1 cellular context compared by ENCODE assay signal in the genomic region with DNA sequence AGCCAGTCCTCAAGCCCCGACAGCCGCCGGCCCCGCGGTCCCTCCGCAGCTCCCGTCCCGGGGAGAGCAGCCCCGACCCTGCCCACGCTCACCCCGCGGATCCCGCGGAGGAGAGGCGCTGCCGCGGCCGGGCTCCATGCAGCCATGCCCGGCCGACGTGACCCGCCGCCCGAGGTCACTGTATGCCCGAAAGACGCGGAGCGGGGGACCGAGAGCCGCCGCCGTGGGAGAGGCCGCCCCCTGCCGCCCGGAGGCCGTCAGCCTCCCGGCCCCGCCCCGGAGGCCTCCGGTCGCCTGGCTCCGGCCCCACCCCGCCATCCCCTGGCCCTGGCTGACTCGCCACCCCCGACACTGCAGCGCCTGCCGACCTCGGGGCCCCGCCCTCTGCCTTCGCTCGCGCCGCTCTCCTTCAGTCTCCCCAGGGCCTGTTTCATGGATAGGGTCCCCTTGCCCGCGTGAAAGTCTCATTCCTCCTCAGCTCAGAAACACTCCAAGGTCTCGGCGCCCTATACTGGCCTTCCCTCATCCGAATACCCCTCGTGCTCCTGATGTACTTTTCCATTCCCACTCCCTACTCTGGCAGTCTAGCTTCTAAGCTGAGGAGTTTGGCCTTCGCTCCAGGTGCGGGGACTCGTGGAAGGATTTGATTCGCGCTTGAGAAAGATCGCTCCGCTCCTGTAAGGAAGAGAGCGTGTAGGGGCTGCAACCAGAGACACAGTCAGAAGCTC.
A peak's percentile ranks its signal among the peaks of the same experiment; 100 is the strongest.
TF ChIP-seq lines count a peak whose summit lies in the region.

A gene with protein sequence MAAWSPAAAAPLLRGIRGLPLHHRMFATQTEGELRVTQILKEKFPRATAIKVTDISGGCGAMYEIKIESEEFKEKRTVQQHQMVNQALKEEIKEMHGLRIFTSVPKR (minus strand): TSS at position 184 of the 728 bp plus-strand sequence. CDS start 38 bp downstream, at position 146.

TF ChIP-seq in HepG2, 621 proteins besides CTCF, POLR2A, EP300 and RAD21 (continued from another document and continues in another):
- TF ChIP-seq, protein P1, sequence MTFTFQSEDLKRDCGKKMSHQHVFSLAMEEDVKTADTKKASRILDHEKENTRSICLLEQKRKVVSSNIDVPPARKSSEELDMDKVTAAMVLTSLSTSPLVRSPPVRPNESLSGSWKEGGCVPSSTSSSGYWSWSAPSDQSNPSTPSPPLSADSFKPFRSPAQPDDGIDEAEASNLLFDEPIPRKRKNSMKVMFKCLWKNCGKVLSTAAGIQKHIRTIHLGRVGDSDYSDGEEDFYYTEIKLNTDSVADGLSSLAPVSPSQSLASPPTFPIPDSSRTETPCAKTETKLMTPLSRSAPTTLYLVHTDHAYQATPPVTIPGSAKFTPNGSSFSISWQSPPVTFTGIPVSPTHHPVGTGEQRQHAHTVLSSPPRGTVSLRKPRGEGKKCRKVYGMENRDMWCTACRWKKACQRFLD (CRISPR knock-in tag; IDR thresholded peaks at IDR 0.05; ENCODE audit: borderline replicate concordance): no peak
- TF ChIP-seq, protein P2, sequence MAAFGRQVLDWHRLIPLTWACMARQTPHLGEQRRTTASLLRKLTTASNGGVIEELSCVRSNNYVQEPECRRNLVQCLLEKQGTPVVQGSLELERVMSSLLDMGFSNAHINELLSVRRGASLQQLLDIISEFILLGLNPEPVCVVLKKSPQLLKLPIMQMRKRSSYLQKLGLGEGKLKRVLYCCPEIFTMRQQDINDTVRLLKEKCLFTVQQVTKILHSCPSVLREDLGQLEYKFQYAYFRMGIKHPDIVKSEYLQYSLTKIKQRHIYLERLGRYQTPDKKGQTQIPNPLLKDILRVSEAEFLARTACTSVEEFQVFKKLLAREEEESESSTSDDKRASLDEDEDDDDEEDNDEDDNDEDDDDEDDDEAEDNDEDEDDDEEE (CRISPR knock-in tag; IDR thresholded peaks at IDR 0.05): peak; percentile 51; the same call in 1 of the 2 replicates
- no peak for TF ChIP-seq EHMT2 (IDR thresholded peaks at IDR 0.05; ENCODE audit: borderline replicate concordance, low read depth, low read length)
- TF ChIP-seq, protein P3, sequence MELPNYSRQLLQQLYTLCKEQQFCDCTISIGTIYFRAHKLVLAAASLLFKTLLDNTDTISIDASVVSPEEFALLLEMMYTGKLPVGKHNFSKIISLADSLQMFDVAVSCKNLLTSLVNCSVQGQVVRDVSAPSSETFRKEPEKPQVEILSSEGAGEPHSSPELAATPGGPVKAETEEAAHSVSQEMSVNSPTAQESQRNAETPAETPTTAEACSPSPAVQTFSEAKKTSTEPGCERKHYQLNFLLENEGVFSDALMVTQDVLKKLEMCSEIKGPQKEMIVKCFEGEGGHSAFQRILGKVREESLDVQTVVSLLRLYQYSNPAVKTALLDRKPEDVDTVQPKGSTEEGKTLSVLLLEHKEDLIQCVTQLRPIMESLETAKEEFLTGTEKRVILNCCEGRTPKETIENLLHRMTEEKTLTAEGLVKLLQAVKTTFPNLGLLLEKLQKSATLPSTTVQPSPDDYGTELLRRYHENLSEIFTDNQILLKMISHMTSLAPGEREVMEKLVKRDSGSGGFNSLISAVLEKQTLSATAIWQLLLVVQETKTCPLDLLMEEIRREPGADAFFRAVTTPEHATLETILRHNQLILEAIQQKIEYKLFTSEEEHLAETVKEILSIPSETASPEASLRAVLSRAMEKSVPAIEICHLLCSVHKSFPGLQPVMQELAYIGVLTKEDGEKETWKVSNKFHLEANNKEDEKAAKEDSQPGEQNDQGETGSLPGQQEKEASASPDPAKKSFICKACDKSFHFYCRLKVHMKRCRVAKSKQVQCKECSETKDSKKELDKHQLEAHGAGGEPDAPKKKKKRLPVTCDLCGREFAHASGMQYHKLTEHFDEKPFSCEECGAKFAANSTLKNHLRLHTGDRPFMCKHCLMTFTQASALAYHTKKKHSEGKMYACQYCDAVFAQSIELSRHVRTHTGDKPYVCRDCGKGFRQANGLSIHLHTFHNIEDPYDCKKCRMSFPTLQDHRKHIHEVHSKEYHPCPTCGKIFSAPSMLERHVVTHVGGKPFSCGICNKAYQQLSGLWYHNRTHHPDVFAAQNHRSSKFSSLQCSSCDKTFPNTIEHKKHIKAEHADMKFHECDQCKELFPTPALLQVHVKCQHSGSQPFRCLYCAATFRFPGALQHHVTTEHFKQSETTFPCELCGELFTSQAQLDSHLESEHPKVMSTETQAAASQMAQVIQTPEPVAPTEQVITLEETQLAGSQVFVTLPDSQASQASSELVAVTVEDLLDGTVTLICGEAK (IDR thresholded peaks at IDR 0.05): no peak
- TF ChIP-seq, protein P3 (CRISPR knock-in tag; IDR thresholded peaks at IDR 0.05): peak; percentile 65
- peak; percentile 95 for TF ChIP-seq CBX1 (IDR thresholded peaks at IDR 0.05; ENCODE audit: low read depth)
- TF ChIP-seq U2AF1 (optimal IDR thresholded peaks at IDR 0.05; ENCODE audit: low read depth, low read length): no peak
- TF ChIP-seq NR1H2 (CRISPR knock-in tag; IDR thresholded peaks at IDR 0.05; ENCODE audit: borderline replicate concordance, low read depth): no peak
- peak; percentile 91; the same call in 1 of the 2 replicates for TF ChIP-seq ZNF747 (CRISPR knock-in tag; IDR thresholded peaks at IDR 0.05; ENCODE audit: borderline replicate concordance)
- no peak; the same call in 1 of the 2 replicates for TF ChIP-seq SNAPC2 (CRISPR knock-in tag; IDR thresholded peaks at IDR 0.05)
- no peak for TF ChIP-seq HNF4A (CRISPR knock-in tag; IDR thresholded peaks at IDR 0.05)
- TF ChIP-seq, protein P4, sequence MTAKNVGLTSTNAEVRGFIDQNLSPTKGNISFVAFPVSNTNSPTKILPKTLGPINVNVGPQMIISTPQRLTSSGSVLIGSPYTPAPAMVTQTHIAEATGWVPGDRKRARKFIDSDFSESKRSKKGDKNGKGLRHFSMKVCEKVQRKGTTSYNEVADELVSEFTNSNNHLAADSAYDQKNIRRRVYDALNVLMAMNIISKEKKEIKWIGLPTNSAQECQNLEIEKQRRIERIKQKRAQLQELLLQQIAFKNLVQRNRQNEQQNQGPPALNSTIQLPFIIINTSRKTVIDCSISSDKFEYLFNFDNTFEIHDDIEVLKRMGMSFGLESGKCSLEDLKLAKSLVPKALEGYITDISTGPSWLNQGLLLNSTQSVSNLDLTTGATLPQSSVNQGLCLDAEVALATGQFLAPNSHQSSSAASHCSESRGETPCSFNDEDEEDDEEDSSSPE (CRISPR knock-in tag; IDR thresholded peaks at IDR 0.05): peak; percentile 62; the same call in 1 of the 2 replicates
- TF ChIP-seq ZNF224 (CRISPR knock-in tag; IDR thresholded peaks at IDR 0.05): peak; percentile 54
- no peak for TF ChIP-seq PAWR (CRISPR knock-in tag; IDR thresholded peaks at IDR 0.05; ENCODE audit: borderline replicate concordance)
- no peak for TF ChIP-seq U2AF2 (IDR thresholded peaks at IDR 0.05; ENCODE audit: low read depth, low read length)
- TF ChIP-seq TMF1 (CRISPR knock-in tag; IDR thresholded peaks at IDR 0.05; ENCODE audit: low read depth): peak; percentile 79
- TF ChIP-seq, protein P5, sequence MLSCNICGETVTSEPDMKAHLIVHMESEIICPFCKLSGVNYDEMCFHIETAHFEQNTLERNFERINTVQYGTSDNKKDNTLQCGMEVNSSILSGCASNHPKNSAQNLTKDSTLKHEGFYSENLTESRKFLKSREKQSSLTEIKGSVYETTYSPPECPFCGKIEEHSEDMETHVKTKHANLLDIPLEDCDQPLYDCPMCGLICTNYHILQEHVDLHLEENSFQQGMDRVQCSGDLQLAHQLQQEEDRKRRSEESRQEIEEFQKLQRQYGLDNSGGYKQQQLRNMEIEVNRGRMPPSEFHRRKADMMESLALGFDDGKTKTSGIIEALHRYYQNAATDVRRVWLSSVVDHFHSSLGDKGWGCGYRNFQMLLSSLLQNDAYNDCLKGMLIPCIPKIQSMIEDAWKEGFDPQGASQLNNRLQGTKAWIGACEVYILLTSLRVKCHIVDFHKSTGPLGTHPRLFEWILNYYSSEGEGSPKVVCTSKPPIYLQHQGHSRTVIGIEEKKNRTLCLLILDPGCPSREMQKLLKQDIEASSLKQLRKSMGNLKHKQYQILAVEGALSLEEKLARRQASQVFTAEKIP (CRISPR knock-in tag; IDR thresholded peaks at IDR 0.05; ENCODE audit: borderline replicate concordance): no peak
- no peak for TF ChIP-seq EZH2 (conservative IDR thresholded peaks at IDR 0.05; ENCODE audit: low read depth, low read length)
- peak; percentile 77; the same call in 1 of the 2 replicates for TF ChIP-seq NKX3-1 (CRISPR knock-in tag; IDR thresholded peaks at IDR 0.05)
- 0 out of 2 replicates have a peak, but pooled peaks have one; percentile 30 for TF ChIP-seq HNRNPL (IDR thresholded peaks at IDR 0.05; ENCODE audit: low read depth, low read length)
- TF ChIP-seq, protein P6, sequence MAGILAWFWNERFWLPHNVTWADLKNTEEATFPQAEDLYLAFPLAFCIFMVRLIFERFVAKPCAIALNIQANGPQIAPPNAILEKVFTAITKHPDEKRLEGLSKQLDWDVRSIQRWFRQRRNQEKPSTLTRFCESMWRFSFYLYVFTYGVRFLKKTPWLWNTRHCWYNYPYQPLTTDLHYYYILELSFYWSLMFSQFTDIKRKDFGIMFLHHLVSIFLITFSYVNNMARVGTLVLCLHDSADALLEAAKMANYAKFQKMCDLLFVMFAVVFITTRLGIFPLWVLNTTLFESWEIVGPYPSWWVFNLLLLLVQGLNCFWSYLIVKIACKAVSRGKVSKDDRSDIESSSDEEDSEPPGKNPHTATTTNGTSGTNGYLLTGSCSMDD (CRISPR knock-in tag; IDR thresholded peaks at IDR 0.05): no peak
- 0 out of 2 replicates have a peak, but pooled peaks have one; percentile 7 for TF ChIP-seq ZNF44 (CRISPR knock-in tag; IDR thresholded peaks at IDR 0.05)
- TF ChIP-seq CREM (IDR thresholded peaks at IDR 0.05): no peak
- no peak for TF ChIP-seq CREM (CRISPR knock-in tag; IDR thresholded peaks at IDR 0.05)
- no peak for TF ChIP-seq GTF2F1 (IDR thresholded peaks at IDR 0.05; ENCODE audit: low read length)
- no peak for TF ChIP-seq KAT2B (IDR thresholded peaks at IDR 0.05; ENCODE audit: borderline replicate concordance, low read depth, low read length)
- TF ChIP-seq ZNF839 (CRISPR knock-in tag; IDR thresholded peaks at IDR 0.05; ENCODE audit: borderline replicate concordance): no peak; the same call in 1 of the 2 replicates
- TF ChIP-seq, protein P7, sequence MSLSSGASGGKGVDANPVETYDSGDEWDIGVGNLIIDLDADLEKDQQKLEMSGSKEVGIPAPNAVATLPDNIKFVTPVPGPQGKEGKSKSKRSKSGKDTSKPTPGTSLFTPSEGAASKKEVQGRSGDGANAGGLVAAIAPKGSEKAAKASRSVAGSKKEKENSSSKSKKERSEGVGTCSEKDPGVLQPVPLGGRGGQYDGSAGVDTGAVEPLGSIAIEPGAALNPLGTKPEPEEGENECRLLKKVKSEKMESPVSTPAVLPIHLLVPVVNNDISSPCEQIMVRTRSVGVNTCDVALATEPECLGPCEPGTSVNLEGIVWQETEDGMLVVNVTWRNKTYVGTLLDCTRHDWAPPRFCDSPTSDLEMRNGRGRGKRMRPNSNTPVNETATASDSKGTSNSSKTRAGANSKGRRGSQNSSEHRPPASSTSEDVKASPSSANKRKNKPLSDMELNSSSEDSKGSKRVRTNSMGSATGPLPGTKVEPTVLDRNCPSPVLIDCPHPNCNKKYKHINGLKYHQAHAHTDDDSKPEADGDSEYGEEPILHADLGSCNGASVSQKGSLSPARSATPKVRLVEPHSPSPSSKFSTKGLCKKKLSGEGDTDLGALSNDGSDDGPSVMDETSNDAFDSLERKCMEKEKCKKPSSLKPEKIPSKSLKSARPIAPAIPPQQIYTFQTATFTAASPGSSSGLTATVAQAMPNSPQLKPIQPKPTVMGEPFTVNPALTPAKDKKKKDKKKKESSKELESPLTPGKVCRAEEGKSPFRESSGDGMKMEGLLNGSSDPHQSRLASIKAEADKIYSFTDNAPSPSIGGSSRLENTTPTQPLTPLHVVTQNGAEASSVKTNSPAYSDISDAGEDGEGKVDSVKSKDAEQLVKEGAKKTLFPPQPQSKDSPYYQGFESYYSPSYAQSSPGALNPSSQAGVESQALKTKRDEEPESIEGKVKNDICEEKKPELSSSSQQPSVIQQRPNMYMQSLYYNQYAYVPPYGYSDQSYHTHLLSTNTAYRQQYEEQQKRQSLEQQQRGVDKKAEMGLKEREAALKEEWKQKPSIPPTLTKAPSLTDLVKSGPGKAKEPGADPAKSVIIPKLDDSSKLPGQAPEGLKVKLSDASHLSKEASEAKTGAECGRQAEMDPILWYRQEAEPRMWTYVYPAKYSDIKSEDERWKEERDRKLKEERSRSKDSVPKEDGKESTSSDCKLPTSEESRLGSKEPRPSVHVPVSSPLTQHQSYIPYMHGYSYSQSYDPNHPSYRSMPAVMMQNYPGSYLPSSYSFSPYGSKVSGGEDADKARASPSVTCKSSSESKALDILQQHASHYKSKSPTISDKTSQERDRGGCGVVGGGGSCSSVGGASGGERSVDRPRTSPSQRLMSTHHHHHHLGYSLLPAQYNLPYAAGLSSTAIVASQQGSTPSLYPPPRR (CRISPR knock-in tag; IDR thresholded peaks at IDR 0.05; ENCODE audit: borderline replicate concordance): 0 out of 2 replicates have a peak, but pooled peaks have one; percentile 27
- no peak for TF ChIP-seq JARID2 (CRISPR knock-in tag; IDR thresholded peaks at IDR 0.05; ENCODE audit: insufficient replicate concordance)
- TF ChIP-seq ZNF776 (CRISPR knock-in tag; IDR thresholded peaks at IDR 0.05): peak; percentile 98
